In the genomic region with DNA sequence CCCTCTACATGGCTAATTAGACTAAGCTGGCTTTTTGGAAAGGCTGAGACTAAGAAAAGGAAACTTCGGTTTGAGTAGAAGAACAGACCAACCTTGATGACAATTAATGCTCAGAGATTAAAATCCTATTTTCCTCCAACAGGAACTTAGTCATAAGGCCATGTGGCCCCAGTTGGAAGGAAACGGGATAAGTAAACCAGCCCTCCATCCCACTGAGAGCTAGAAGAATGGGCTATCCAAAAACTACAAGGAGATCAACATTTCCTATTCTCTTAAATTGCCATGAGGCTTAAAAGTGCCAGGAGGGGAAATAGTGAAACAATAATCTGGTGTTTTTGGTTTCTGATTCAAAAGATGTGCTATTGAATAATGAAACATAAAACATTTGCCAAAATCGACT, we compare ENCODE assay signal across 27 cellular contexts.
"Had no signal": no experiment of that assay in that cellular context is flagged by ENCODE, and none has a peak within 500 bp of the region (broad histone marks: within the 10 kb centered on the region; RNA-seq: fewer than 3 reads in every experiment).

No MANE protein-coding gene starts in this region.

- FAIRE-seq: urothelium cell line had no signal

- H3K27ac ChIP-seq: stomach, suprapubic skin, testis, thoracic aorta, thyroid gland, tibial artery, tibial nerve, transverse colon, upper lobe of left lung, upper lobe of right lung, uterus, vagina had no signal

- DNase-seq: stimulated activated CD4-positive, alpha-beta T cell treated with anti-CD3 and anti-CD28 coated beads, Interleukin-2, amount 100 ng/mL, for 48 hours; stimulated activated CD4-positive, alpha-beta T cell treated with anti-CD3 and anti-CD28 coated beads, Interleukin-4, amount 100 ng/mL, for 1 hour; stimulated activated CD4-positive, alpha-beta T cell treated with anti-CD3 and anti-CD28 coated beads, Interleukin-4, amount 100 ng/mL, for 24 hours; stimulated activated CD4-positive, alpha-beta T cell treated with anti-CD3 and anti-CD28 coated beads, Interleukin-4, amount 100 ng/mL, for 4 hours; stimulated activated CD8-positive, alpha-beta memory T cell treated with anti-CD3 and anti-CD28 coated beads, Interleukin-4, amount 100 ng/mL, for 48 hours; stimulated activated naive B cell treated with anti-CD40 and anti-IgM and Interleukin-4, amounts not matched to agents 10 μg/mL and 1 μg/mL and 100 μg/mL, for 72 hours; stimulated activated naive CD4-positive, alpha-beta T cell; stimulated activated naive CD4-positive, alpha-beta T cell treated with Interleukin-2 at 50 U/mL for 16 hours; stimulated activated naive CD8-positive, alpha-beta T cell treated with anti-CD3 and anti-CD28 coated beads, Interleukin-15, amount 100 ng/mL, for 72 hours; stimulated activated naive CD8-positive, alpha-beta T cell treated with anti-CD3 and anti-CD28 coated beads, Interleukin-15, Interleukin-2, amounts not matched to agents 100 U/mL and 50 U/mL, for 24 hours; stomach; substantia nigra; testis; thyroid gland; tibial artery; transverse colon; trophoblast cell; upper lobe of left lung; upper lobe of right lung; uterus had no signal

- H3K4me3 ChIP-seq: stomach, suprapubic skin, testis, thoracic aorta, thyroid gland, tibial artery, tibial nerve, transverse colon, upper lobe of left lung, upper lobe of right lung, uterus, vagina had no signal

- ATAC-seq: stimulated activated effector memory CD8-positive, alpha-beta T cell treated with anti-CD3 and anti-CD28 coated beads, Interleukin-12 subunit alpha, Interleukin-12 subunit beta, amount 100 ng/mL, for 72 hours; stimulated activated memory B cell treated with anti-CD40 and anti-IgM and Interleukin-4, amounts not matched to agents 10 μg/mL and 1 μg/mL and 100 μg/mL, for 72 hours; stimulated activated naive B cell treated with anti-CD40 and anti-IgM and Interleukin-4, amounts not matched to agents 10 μg/mL and 1 μg/mL and 100 μg/mL, for 72 hours; stimulated activated naive CD8-positive, alpha-beta T cell treated with anti-CD3 and anti-CD28 coated beads, Interleukin-15, amount 100 ng/mL, for 72 hours; stimulated activated naive CD8-positive, alpha-beta T cell treated with anti-CD3 and anti-CD28 coated beads, Interleukin-15, Interleukin-2, amounts not matched to agents 100 U/mL and 50 U/mL, for 24 hours; upper lobe of right lung had no signal

- H3K36me3 ChIP-seq: stomach, suprapubic skin, thoracic aorta, thyroid gland, tibial artery, tibial nerve, transverse colon, upper lobe of left lung, upper lobe of right lung, uterus, vagina had no signal

- H3K9me3 ChIP-seq: stomach, suprapubic skin, testis, thoracic aorta, thyroid gland, tibial artery, tibial nerve, transverse colon, upper lobe of left lung, upper lobe of right lung, uterus, vagina had no signal

- H3K27me3 ChIP-seq: stomach, testis, thyroid gland, tibial artery, tibial nerve, transverse colon, upper lobe of left lung, upper lobe of right lung, uterus, vagina had no signal

- H3K4me1 ChIP-seq: stomach, suprapubic skin, testis, thyroid gland, tibial artery, tibial nerve, transverse colon, upper lobe of left lung, upper lobe of right lung, uterus, vagina had no signal
